Comparison of ENCODE assay signal across 1 cellular context in the genomic region with DNA sequence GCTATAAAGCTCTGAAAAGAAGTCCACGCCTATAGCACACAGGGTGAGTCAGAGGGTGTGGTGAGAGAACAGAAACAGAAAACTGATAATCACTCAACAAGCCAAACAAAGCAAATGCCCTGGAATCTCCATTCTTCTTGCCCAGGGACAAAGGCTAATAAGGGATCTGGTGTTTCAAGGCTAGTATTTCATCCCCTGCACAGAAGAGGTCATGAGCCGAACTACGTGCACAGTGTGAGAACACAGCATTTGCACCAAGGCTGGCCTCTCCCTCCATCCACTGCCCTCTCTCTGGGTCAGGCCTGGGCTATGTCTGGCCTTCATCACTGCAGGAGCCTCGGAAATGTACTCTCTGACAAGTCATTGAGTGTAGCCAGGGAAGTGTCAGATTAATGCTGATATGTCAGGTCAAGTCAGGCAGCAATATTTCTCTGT.
TF ChIP-seq lines count a peak whose summit lies in the region.

No MANE protein-coding gene starts in this region.

TF ChIP-seq in neural cell, 6 proteins besides CTCF, POLR2A, EP300 and RAD21 (continued from another document):
- TF ChIP-seq, protein P1, sequence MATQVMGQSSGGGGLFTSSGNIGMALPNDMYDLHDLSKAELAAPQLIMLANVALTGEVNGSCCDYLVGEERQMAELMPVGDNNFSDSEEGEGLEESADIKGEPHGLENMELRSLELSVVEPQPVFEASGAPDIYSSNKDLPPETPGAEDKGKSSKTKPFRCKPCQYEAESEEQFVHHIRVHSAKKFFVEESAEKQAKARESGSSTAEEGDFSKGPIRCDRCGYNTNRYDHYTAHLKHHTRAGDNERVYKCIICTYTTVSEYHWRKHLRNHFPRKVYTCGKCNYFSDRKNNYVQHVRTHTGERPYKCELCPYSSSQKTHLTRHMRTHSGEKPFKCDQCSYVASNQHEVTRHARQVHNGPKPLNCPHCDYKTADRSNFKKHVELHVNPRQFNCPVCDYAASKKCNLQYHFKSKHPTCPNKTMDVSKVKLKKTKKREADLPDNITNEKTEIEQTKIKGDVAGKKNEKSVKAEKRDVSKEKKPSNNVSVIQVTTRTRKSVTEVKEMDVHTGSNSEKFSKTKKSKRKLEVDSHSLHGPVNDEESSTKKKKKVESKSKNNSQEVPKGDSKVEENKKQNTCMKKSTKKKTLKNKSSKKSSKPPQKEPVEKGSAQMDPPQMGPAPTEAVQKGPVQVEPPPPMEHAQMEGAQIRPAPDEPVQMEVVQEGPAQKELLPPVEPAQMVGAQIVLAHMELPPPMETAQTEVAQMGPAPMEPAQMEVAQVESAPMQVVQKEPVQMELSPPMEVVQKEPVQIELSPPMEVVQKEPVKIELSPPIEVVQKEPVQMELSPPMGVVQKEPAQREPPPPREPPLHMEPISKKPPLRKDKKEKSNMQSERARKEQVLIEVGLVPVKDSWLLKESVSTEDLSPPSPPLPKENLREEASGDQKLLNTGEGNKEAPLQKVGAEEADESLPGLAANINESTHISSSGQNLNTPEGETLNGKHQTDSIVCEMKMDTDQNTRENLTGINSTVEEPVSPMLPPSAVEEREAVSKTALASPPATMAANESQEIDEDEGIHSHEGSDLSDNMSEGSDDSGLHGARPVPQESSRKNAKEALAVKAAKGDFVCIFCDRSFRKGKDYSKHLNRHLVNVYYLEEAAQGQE (IDR thresholded peaks at IDR 0.05; ENCODE audit: borderline replicate concordance), result no peak
- TF ChIP-seq EZH2 (IDR thresholded peaks at IDR 0.05; ENCODE audit: borderline replicate concordance, insufficient read depth, low read length, poor library complexity, severe bottlenecking), result no peak
TF ChIP-seq in neural cell: peak in this region for 0.
